1 cellular context compared by ENCODE assay signal in the genomic region with DNA sequence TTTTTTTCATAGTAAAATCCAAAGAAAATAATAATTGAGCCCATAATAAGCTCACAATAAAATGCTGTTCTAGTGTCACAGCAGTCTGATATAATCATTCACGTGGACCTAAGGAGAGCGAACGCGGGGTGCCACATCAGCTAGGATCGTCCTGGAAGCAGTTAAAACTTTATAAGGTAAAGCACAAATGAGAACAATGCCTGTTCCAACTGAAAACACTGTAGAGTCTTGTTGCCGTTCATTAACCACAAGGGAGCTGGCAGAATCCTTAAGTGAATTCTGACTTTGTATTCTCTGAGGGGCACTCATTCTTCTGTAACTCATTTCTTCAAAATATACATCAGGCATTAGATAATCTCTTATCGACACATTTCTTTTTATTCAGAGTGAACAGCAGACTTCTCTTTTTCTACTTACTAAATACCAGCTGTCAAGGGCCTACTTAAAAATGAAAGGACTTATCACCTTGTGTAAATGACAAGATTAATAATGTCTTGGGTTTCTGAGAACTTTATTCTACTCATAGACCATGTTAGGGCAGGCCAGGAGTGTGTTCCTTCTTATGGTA.
TF ChIP-seq lines count a peak whose summit lies in the region.

No MANE protein-coding gene starts in this region.

TF ChIP-seq in HEK293, 187 proteins besides CTCF, POLR2A, EP300 and RAD21 (continued from another document and continues in another):
- TF ChIP-seq INSM2 (tag by site-specific recombination; IDR thresholded peaks at IDR 0.05) (no peak), PRDM2 (tag by site-specific recombination; IDR thresholded peaks at IDR 0.05; ENCODE audit: borderline replicate concordance) (no peak), MYNN (tag by site-specific recombination; IDR thresholded peaks at IDR 0.05; ENCODE audit: borderline replicate concordance) (no peak), ZBTB17 (tag by site-specific recombination; IDR thresholded peaks at IDR 0.05) (peak; percentile 42), ZNF423 (tag by site-specific recombination; IDR thresholded peaks at IDR 0.05) (no peak), ZNF768 (tag by site-specific recombination; IDR thresholded peaks at IDR 0.05) (no peak), ZNF426 (tag by site-specific recombination; IDR thresholded peaks at IDR 0.05) (no peak), ZNF23 (tag by site-specific recombination; IDR thresholded peaks at IDR 0.05; ENCODE audit: borderline replicate concordance) (no peak), ZNF510 (tag by site-specific recombination; IDR thresholded peaks at IDR 0.05; ENCODE audit: insufficient replicate concordance) (no peak), ZNF610 (tag by site-specific recombination; IDR thresholded peaks at IDR 0.05; ENCODE audit: borderline replicate concordance) (no peak), ZNF239 (tag by site-specific recombination; IDR thresholded peaks at IDR 0.05) (no peak), KLF7 (tag by site-specific recombination; IDR thresholded peaks at IDR 0.05; ENCODE audit: borderline replicate concordance) (no peak), TRIM28 (IDR thresholded peaks at IDR 0.05; ENCODE audit: borderline replicate concordance, low read length) (no peak), ZNF280D (tag by site-specific recombination; IDR thresholded peaks at IDR 0.05) (no peak), ZNF335 (tag by site-specific recombination; conservative IDR thresholded peaks at IDR 0.05) (peak; percentile 39; the same call in 1 of the 2 replicates), ZNF19 (tag by site-specific recombination; IDR thresholded peaks at IDR 0.05; ENCODE audit: low read depth) (no peak), ZNF2 (tag by site-specific recombination; IDR thresholded peaks at IDR 0.05) (no peak), ZNF514 (tag by site-specific recombination; IDR thresholded peaks at IDR 0.05) (no peak), KLF8 (tag by site-specific recombination; IDR thresholded peaks at IDR 0.05) (no peak), ZNF248 (tag by site-specific recombination; IDR thresholded peaks at IDR 0.05) (no peak), ZNF600 (tag by site-specific recombination; IDR thresholded peaks at IDR 0.05) (peak; percentile 29; the same call in 1 of the 2 replicates), ZNF660 (tag by site-specific recombination; IDR thresholded peaks at IDR 0.05) (peak; percentile 79), ZNF521 (tag by site-specific recombination; IDR thresholded peaks at IDR 0.05) (no peak), GLI2 (tag by site-specific recombination; IDR thresholded peaks at IDR 0.05; ENCODE audit: borderline replicate concordance, low read depth) (no peak), ZNF311 (tag by site-specific recombination; IDR thresholded peaks at IDR 0.05; ENCODE audit: borderline replicate concordance) (no peak), ZNF133 (tag by site-specific recombination; IDR thresholded peaks at IDR 0.05) (no peak), ZXDB (tag by site-specific recombination; IDR thresholded peaks at IDR 0.05) (0 out of 2 replicates have a peak, but pooled peaks have one; percentile 27), ZNF140 (tag by site-specific recombination; IDR thresholded peaks at IDR 0.05) (no peak), ZNF580 (tag by site-specific recombination; IDR thresholded peaks at IDR 0.05) (no peak), ZNF549 (tag by site-specific recombination; IDR thresholded peaks at IDR 0.05) (no peak), ZNF221 (tag by site-specific recombination; IDR thresholded peaks at IDR 0.05; ENCODE audit: borderline replicate concordance) (no peak), SETDB1 (IDR thresholded peaks at IDR 0.05; ENCODE audit: insufficient read length, low read length) (no peak), KLF1 (tag by site-specific recombination; IDR thresholded peaks at IDR 0.05) (no peak), ZNF677 (tag by site-specific recombination; IDR thresholded peaks at IDR 0.05) (no peak), GLI4 (tag by site-specific recombination; IDR thresholded peaks at IDR 0.05) (no peak), ZNF366 (tag by site-specific recombination; conservative IDR thresholded peaks at IDR 0.05) (no peak), ZNF530 (tag by site-specific recombination; IDR thresholded peaks at IDR 0.05; ENCODE audit: low read depth) (no peak), ZNF596 (tag by site-specific recombination; IDR thresholded peaks at IDR 0.05) (peak; percentile 59; the same call in 1 of the 2 replicates), ZNF626 (tag by site-specific recombination; IDR thresholded peaks at IDR 0.05) (no peak), ZNF324 (tag by site-specific recombination; IDR thresholded peaks at IDR 0.05) (no peak), ZNF350 (tag by site-specific recombination; IDR thresholded peaks at IDR 0.05) (no peak), OSR2 (tag by site-specific recombination; IDR thresholded peaks at IDR 0.05) (no peak)
- TF ChIP-seq, protein P1, sequence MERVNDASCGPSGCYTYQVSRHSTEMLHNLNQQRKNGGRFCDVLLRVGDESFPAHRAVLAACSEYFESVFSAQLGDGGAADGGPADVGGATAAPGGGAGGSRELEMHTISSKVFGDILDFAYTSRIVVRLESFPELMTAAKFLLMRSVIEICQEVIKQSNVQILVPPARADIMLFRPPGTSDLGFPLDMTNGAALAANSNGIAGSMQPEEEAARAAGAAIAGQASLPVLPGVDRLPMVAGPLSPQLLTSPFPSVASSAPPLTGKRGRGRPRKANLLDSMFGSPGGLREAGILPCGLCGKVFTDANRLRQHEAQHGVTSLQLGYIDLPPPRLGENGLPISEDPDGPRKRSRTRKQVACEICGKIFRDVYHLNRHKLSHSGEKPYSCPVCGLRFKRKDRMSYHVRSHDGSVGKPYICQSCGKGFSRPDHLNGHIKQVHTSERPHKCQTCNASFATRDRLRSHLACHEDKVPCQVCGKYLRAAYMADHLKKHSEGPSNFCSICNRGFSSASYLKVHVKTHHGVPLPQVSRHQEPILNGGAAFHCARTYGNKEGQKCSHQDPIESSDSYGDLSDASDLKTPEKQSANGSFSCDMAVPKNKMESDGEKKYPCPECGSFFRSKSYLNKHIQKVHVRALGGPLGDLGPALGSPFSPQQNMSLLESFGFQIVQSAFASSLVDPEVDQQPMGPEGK (tag by site-specific recombination; IDR thresholded peaks at IDR 0.05), result no peak
- TF ChIP-seq, protein P2, sequence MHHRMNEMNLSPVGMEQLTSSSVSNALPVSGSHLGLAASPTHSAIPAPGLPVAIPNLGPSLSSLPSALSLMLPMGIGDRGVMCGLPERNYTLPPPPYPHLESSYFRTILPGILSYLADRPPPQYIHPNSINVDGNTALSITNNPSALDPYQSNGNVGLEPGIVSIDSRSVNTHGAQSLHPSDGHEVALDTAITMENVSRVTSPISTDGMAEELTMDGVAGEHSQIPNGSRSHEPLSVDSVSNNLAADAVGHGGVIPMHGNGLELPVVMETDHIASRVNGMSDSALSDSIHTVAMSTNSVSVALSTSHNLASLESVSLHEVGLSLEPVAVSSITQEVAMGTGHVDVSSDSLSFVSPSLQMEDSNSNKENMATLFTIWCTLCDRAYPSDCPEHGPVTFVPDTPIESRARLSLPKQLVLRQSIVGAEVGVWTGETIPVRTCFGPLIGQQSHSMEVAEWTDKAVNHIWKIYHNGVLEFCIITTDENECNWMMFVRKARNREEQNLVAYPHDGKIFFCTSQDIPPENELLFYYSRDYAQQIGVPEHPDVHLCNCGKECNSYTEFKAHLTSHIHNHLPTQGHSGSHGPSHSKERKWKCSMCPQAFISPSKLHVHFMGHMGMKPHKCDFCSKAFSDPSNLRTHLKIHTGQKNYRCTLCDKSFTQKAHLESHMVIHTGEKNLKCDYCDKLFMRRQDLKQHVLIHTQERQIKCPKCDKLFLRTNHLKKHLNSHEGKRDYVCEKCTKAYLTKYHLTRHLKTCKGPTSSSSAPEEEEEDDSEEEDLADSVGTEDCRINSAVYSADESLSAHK (tag by site-specific recombination; IDR thresholded peaks at IDR 0.05), result no peak
- TF ChIP-seq, protein P3, sequence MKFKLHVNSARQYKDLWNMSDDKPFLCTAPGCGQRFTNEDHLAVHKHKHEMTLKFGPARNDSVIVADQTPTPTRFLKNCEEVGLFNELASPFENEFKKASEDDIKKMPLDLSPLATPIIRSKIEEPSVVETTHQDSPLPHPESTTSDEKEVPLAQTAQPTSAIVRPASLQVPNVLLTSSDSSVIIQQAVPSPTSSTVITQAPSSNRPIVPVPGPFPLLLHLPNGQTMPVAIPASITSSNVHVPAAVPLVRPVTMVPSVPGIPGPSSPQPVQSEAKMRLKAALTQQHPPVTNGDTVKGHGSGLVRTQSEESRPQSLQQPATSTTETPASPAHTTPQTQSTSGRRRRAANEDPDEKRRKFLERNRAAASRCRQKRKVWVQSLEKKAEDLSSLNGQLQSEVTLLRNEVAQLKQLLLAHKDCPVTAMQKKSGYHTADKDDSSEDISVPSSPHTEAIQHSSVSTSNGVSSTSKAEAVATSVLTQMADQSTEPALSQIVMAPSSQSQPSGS (tag by site-specific recombination; IDR thresholded peaks at IDR 0.05; ENCODE audit: low read depth), result no peak
